8 cellular contexts compared by ENCODE assay signal in genomic region chr3:142279965-142280590, GRCh38.
DNase-seq lines count a peak whose midpoint lies in the region; ATAC-seq, FAIRE-seq and TF ChIP-seq lines count a peak whose summit lies in the region.

No MANE protein-coding gene starts in this region.

- peak; percentile 64 for DNase-seq in AG09309 (ENCODE audit: low read depth)
- DNase-seq in GM18507 (ENCODE audit: extremely low spot score, insufficient read length, low read depth) = peak; percentile 45
- DNase-seq in NCI-H2081 treated with DMSO at 0.1 percent for 48 hours (lab: John Stamatoyannopoulos, UW) = peak; percentile 45
- DNase-seq in T-helper 1 cell = peak in 4 of 5 donors; percentile 6 to 73 (median 24)
- peak; percentile 74 for DNase-seq in cerebellar cortex (ENCODE audit: low spot score)
- DNase-seq in left kidney (ENCODE audit: low read depth, low spot score) = peak; percentile 86
- peak; percentile 42 for DNase-seq in stimulated activated CD8-positive, alpha-beta memory T cell treated with anti-CD3 and anti-CD28 coated beads, Interleukin-4, amount 100 ng/mL, for 48 hours

- FAIRE-seq in GM18507 (lab: Jason Lieb, UNC) = peak; percentile 82

- peak; percentile 61 for TF ChIP-seq CTCF in AG09309 (IDR thresholded peaks at IDR 0.05; ENCODE audit: control insufficient read depth, insufficient read depth, low read depth, low read length, missing control alignments)

- peak; percentile 65 for ATAC-seq in HG03103 (IDR thresholded peaks at IDR 0.05; ENCODE audit: low read depth, unreplicated experiment)

- H3K4me3 ChIP-seq in AG09309 (ENCODE audit: control insufficient read depth, low read depth, low read length) = no peak overlapping the region

Comparison
In these comparisons a context has a peak if more than half of its experiments do, and no peak if none do; other contexts are left out.
1. DNase-seq: peak in every context shown above with its lines; median percentile 86 in left kidney; 74 in cerebellar cortex; 64 in AG09309; 45 in GM18507; 45 in NCI-H2081 treated with DMSO at 0.1 percent for 48 hours; 42 in stimulated activated CD8-positive, alpha-beta memory T cell treated with anti-CD3 and anti-CD28 coated beads, Interleukin-4, amount 100 ng/mL, for 48 hours; 24 in T-helper 1 cell.